13 cellular contexts compared by ENCODE assay signal in the genomic region with DNA sequence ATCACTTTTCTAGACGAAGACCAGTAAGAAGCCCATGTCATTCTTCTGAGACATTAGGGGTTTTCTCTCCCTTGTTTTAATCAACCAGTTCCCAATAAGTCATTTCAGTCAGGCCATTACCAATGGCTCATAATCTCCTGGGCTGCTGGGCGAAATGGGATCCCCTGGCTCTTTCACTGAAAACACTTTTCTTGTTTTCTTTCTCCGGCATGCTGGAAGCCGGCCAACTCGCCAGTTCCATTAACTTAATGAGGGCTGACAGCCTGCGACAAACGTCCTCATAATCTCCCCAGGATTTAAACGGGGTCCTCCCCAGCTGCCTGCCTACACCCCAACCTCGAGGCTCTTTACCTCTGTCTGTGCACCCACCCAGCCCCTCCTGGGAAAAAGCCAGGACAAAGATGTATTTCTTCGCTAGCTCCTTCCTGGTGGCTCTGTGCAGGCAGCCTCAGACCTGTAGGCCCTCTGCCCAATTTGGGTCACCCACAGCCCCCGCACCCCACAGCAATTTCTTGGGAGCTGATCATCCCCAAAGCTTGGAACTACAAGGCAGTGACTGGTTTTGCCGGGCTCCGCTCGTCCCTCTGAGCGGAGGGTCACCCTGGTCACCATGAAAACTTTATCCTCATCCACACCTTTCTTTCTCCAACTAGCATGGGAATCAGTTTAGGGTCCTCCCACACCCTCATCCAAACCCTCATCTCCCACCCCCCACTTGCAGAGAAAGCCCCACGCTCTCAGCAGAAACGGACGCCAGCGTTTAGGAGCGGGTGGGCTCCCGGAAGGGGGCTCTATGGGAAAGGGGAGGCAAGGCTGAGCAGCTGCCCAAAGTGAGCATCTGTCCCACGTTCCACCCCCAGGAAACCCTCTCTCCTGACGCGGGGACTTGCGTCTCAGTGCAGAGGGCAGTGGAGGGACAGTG. TPM values are rescaled to one million over a fixed set of nuclear protein-coding genes. Genes with fewer than 3 reads are reported as not detected.
DNase-seq lines count a peak whose midpoint lies in the region; TF ChIP-seq lines count a peak whose summit lies in the region.
"Had no signal": no experiment of that assay in that cellular context is flagged by ENCODE, and none has a peak within 500 bp of the region (broad histone marks: within the 10 kb centered on the region; RNA-seq: fewer than 3 reads in every experiment).

No MANE protein-coding gene starts in this region.

- 76% methylated on average over 25 of the region's 25 CpGs for WGBS in smooth muscle cell (ENCODE audit: low lambda C conversion rate)

- H3K27me3 ChIP-seq in BE2C (no peaks in the 10 kb centered on the region), smooth muscle cell (ENCODE audit: low read depth) (no peaks in the 10 kb centered on the region)

- H3K9me3 ChIP-seq in BE2C (no peaks in the 10 kb centered on the region), smooth muscle cell (replicated peaks; ENCODE audit: low read depth) (no peaks in the 10 kb centered on the region)

- H4K20me1 ChIP-seq in smooth muscle cell (ENCODE audit: low read depth) = no peaks in the 10 kb centered on the region

- TF ChIP-seq CTCF in BE2C (IDR thresholded peaks at IDR 0.05; ENCODE audit: low read depth, low read length) (no peak), nephron (IDR thresholded peaks at IDR 0.05; ENCODE audit: unreplicated experiment in 3 of 3) (no peak), smooth muscle cell (IDR thresholded peaks at IDR 0.05; ENCODE audit: borderline replicate concordance, insufficient read depth, poor library complexity, severe bottlenecking) (no peak)

- H3K27me3 Mint-ChIP-seq in nephron (ENCODE audit: low read depth) = peaks cover 10% of the 10 kb centered on the region
- H3K27me3 Mint-ChIP-seq: activated CD4-positive, alpha-beta memory T cell treated with anti-CD3 and anti-CD28 coated beads, Interleukin-2, amount 10 ng/mL, durations not matched to agents 7 days and 5 days; activated naive CD4-positive, alpha-beta T cell treated with anti-CD3 and anti-CD28 coated beads, Interleukin-2, amount 10 ng/mL, durations not matched to agents 7 days and 5 days had no signal

- H3K4me1 Mint-ChIP-seq in nephron = peaks cover 42% of the 10 kb centered on the region
- H3K4me1 Mint-ChIP-seq: activated CD4-positive, alpha-beta memory T cell treated with anti-CD3 and anti-CD28 coated beads, Interleukin-2, amount 10 ng/mL, durations not matched to agents 7 days and 5 days; activated naive CD4-positive, alpha-beta T cell treated with anti-CD3 and anti-CD28 coated beads, Interleukin-2, amount 10 ng/mL, durations not matched to agents 7 days and 5 days had no signal

- no peaks in the 10 kb centered on the region for H3F3A ChIP-seq in smooth muscle cell (ENCODE audit: low read depth)

- no peaks in the 10 kb centered on the region for H3K36me3 Mint-ChIP-seq in nephron (ENCODE audit: low read depth)
- H3K36me3 Mint-ChIP-seq: activated naive CD4-positive, alpha-beta T cell treated with anti-CD3 and anti-CD28 coated beads, Interleukin-2, amount 10 ng/mL, durations not matched to agents 7 days and 5 days had no signal

- H3K4me3 ChIP-seq in BE2C (ENCODE audit: low read depth, low read length) (no peak overlapping the region), smooth muscle cell (no peak overlapping the region)

- H2AFZ ChIP-seq in smooth muscle cell (ENCODE audit: low read depth) = no peak overlapping the region

- H3K27ac Mint-ChIP-seq in nephron = peak overlapping the region; percentile 92 to 96 (median 95)
- H3K27ac Mint-ChIP-seq: activated CD4-positive, alpha-beta memory T cell treated with anti-CD3 and anti-CD28 coated beads, Interleukin-2, amount 10 ng/mL, durations not matched to agents 7 days and 5 days; T-helper 1 cell treated with Interleukin-12 subunit alpha and Interleukin-12 subunit beta and Interleukin-4 antibody, amounts not matched to agents 30 μg/mL and 1 μg/mL, for 36 hours had no signal

- H3K4me1 ChIP-seq in BE2C (peaks cover 8% of the 10 kb centered on the region), smooth muscle cell (ENCODE audit: low read depth) (peaks cover 11% of the 10 kb centered on the region)

- DNase-seq in BE2C = peak; percentile 48
- peak; percentile 13 for DNase-seq in NCI-H128 (lab: John Stamatoyannopoulos, UW; ENCODE audit: unreplicated experiment)
- DNase-seq in amniotic epithelial cell (ENCODE audit: low read depth) = peak; percentile 22
- DNase-seq in smooth muscle cell (lab: John Stamatoyannopoulos, UW; ENCODE audit: unreplicated experiment) = no peak
- no peak for DNase-seq in glomerular visceral epithelial cell (ENCODE audit: extremely low spot score)
- no peak for DNase-seq in activated T-cell treated with anti-CD3 and anti-CD28 coated beads, Interleukin-2, amount 50 U/mL, for 48 hours
- DNase-seq in SKM-1 (lab: John Stamatoyannopoulos, UW; ENCODE audit: unreplicated experiment) = no peak
- DNase-seq: activated CD4-positive, alpha-beta memory T cell treated with anti-CD3 and anti-CD28 coated beads, Interleukin-2, amount 10 ng/mL, durations not matched to agents 7 days and 5 days; activated naive CD4-positive, alpha-beta T cell treated with anti-CD3 and anti-CD28 coated beads, Interleukin-2, amount 10 ng/mL, durations not matched to agents 7 days and 5 days; KBM-7 had no signal

- no peak overlapping the region for H3K27ac ChIP-seq in smooth muscle cell (ENCODE audit: low read depth)
- H3K27ac ChIP-seq: C4-2B had no signal

- H3K36me3 ChIP-seq in BE2C (no peaks in the 10 kb centered on the region), smooth muscle cell (ENCODE audit: low read depth) (no peaks in the 10 kb centered on the region)

- no peak overlapping the region for H3K4me2 ChIP-seq in smooth muscle cell

- H3K79me2 ChIP-seq in smooth muscle cell (ENCODE audit: low read depth) = no peaks in the 10 kb centered on the region

- peak overlapping the region; percentile 13 to 34 (median 14) for H3K4me3 Mint-ChIP-seq in nephron
- H3K4me3 Mint-ChIP-seq: activated CD4-positive, alpha-beta memory T cell treated with anti-CD3 and anti-CD28 coated beads, Interleukin-2, amount 10 ng/mL, durations not matched to agents 7 days and 5 days; activated naive CD4-positive, alpha-beta T cell treated with anti-CD3 and anti-CD28 coated beads, Interleukin-2, amount 10 ng/mL, durations not matched to agents 7 days and 5 days; T-helper 1 cell treated with Interleukin-12 subunit alpha and Interleukin-12 subunit beta and Interleukin-4 antibody, amounts not matched to agents 30 μg/mL and 1 μg/mL, for 36 hours had no signal

- peaks cover 10% of the 10 kb centered on the region for H3K9me3 Mint-ChIP-seq in nephron
- H3K9me3 Mint-ChIP-seq: activated CD4-positive, alpha-beta memory T cell treated with anti-CD3 and anti-CD28 coated beads, Interleukin-2, amount 10 ng/mL, durations not matched to agents 7 days and 5 days; activated naive CD4-positive, alpha-beta T cell treated with anti-CD3 and anti-CD28 coated beads, Interleukin-2, amount 10 ng/mL, durations not matched to agents 7 days and 5 days had no signal

- H3K9ac ChIP-seq in smooth muscle cell (ENCODE audit: low read depth) = no peak overlapping the region

RNA-seq across cellular contexts. Expression of gene KCNQ1OT1, which starts 51.1 kb away (rescaled TPM):
- polyA plus RNA-seq in BE2C (2012; ENCODE audit: insufficient read depth, insufficient read length, low read depth) = 0.43 TPM
- total RNA-seq in smooth muscle cell = 9.8 and 12.3 TPM in 2 replicates
- polyA plus RNA-seq in smooth muscle cell = 1.6 and 4.6 TPM in 2 replicates

Comparison
In these comparisons a context has a peak if more than half of its experiments do, and no peak if none do; other contexts are left out.
1. DNase-seq: peak in BE2C (single experiment), NCI-H128 (single experiment) and amniotic epithelial cell (single experiment); none in smooth muscle cell (single experiment), glomerular visceral epithelial cell (single experiment), activated T-cell treated with anti-CD3 and anti-CD28 coated beads, Interleukin-2, amount 50 U/mL, for 48 hours (0 of 2) and SKM-1 (single experiment).